Comparison of ENCODE assay signal across 12 cellular contexts in genomic region chr10:58919927-58920654, GRCh38.
DNase-seq lines count a peak whose midpoint lies in the region; ATAC-seq and TF ChIP-seq lines count a peak whose summit lies in the region.
"Had no signal": no experiment of that assay in that cellular context is flagged by ENCODE, and none has a peak within 500 bp of the region (broad histone marks: within the 10 kb centered on the region; RNA-seq: fewer than 3 reads in every experiment).

No MANE protein-coding gene starts in this region.

- TF ChIP-seq CTCF in stomach (IDR thresholded peaks at IDR 0.05) (no peak), tibial nerve (IDR thresholded peaks at IDR 0.05) (no peak)

- H3K4ac ChIP-seq in mesendoderm (ENCODE audit: low read depth, low read length) = no peak overlapping the region

- H3K9me3 ChIP-seq in stomach = no peaks in the 10 kb centered on the region
- no peaks in the 10 kb centered on the region for H3K9me3 ChIP-seq in tibial nerve
- H3K9me3 ChIP-seq: neutrophil had no signal

- H4K8ac ChIP-seq in mesendoderm (ENCODE audit: low read depth, low read length) = no peak overlapping the region

- no peak overlapping the region for H3K18ac ChIP-seq in mesendoderm (ENCODE audit: low read length)

- H3K27me3 ChIP-seq in mesendoderm (ENCODE audit: insufficient read depth, low read length, poor library complexity) (no peaks in the 10 kb centered on the region), stomach (no peaks in the 10 kb centered on the region), tibial nerve (no peaks in the 10 kb centered on the region)
- H3K27me3 ChIP-seq: neutrophil had no signal

- H2BK15ac ChIP-seq in mesendoderm (replicated peaks; ENCODE audit: low read depth) = no peak overlapping the region

- intact Hi-C loops in stomach (cut with DNase I; ENCODE audit: low total_unique reads) = no loop called here

- H3K4me2 ChIP-seq in mesendoderm (ENCODE audit: low read length) = no peak overlapping the region

- H3K36me3 ChIP-seq in mesendoderm (ENCODE audit: control insufficient read depth, insufficient read depth, low read length) (no peaks in the 10 kb centered on the region), stomach (no peaks in the 10 kb centered on the region), tibial nerve (no peaks in the 10 kb centered on the region)
- H3K36me3 ChIP-seq: neutrophil had no signal

- H3K56ac ChIP-seq in mesendoderm (ENCODE audit: low read length) = no peak overlapping the region

- no peak for TF ChIP-seq EP300 in stomach (IDR thresholded peaks at IDR 0.05)
- peak in 1 of 2 donors; percentile 22 for TF ChIP-seq EP300 in tibial nerve (IDR thresholded peaks at IDR 0.05)

- H3K4me3 ChIP-seq in mesendoderm (ENCODE audit: low read length) (no peak overlapping the region), stomach (no peak overlapping the region), tibial nerve (no peak overlapping the region)
- H3K4me3 ChIP-seq: K562, SK-N-MC had no signal

- H3K23ac ChIP-seq in mesendoderm (ENCODE audit: low read length) = no peak overlapping the region

- H3K79me2 ChIP-seq in mesendoderm (ENCODE audit: control insufficient read depth, insufficient read depth, low read length) = no peaks in the 10 kb centered on the region

- no peak overlapping the region for H2BK120ac ChIP-seq in mesendoderm (ENCODE audit: low read depth, low read length)

- no peak overlapping the region for H3K27ac ChIP-seq in mesendoderm (ENCODE audit: low read depth, low read length)
- H3K27ac ChIP-seq in stomach = no peak overlapping the region
- peak overlapping the region in 1 of 4 donors; percentile 1 for H3K27ac ChIP-seq in tibial nerve
- H3K27ac ChIP-seq: neutrophil, SK-N-MC had no signal

- H3K9ac ChIP-seq in mesendoderm (ENCODE audit: low read length) = no peak overlapping the region

- no peak for ATAC-seq in GM21723 (IDR thresholded peaks at IDR 0.05; ENCODE audit: unreplicated experiment)
- ATAC-seq: activated T-cell treated with anti-CD3 and anti-CD28 coated beads, Interleukin-2, amount 50 U/mL, for 4 hours; K562 had no signal

- no CpG with 5 or more reads among the region's 3 CpGs for WGBS in mesendoderm (ENCODE audit: extremely low coverage, insufficient coverage, low lambda C conversion rate)
- WGBS in stomach, 5 donors = 23 to 42% (median 30%) methylated on average over 3 of the region's 3 CpGs
- WGBS in tibial nerve, 2 donors = 19 to 24% methylated on average over 3 of the region's 3 CpGs

- no peak for TF ChIP-seq POLR2A in stomach (IDR thresholded peaks at IDR 0.05)
- TF ChIP-seq POLR2A in tibial nerve (IDR thresholded peaks at IDR 0.05) = no peak

- no peak overlapping the region for H2AK5ac ChIP-seq in mesendoderm (ENCODE audit: low read length)

- H3K79me1 ChIP-seq in mesendoderm (ENCODE audit: low read length) = no peaks in the 10 kb centered on the region

- peak; percentile 38 for DNase-seq in COR-L47 (lab: John Stamatoyannopoulos, UW)
- DNase-seq in LHCN-M2 (ENCODE audit: low read depth) = peak; percentile 90
- DNase-seq in astrocyte of the hippocampus (ENCODE audit: low read depth, low spot score) = peak; percentile 92
- DNase-seq in mesendoderm = peak; percentile 70
- no peak for DNase-seq in activated effector memory CD4-positive, alpha-beta T cell treated with anti-CD3 and anti-CD28 coated beads, Interleukin-2, amount 50 U/mL, for 16 hours
- DNase-seq in stomach = no peak
- no peak for DNase-seq in tibial nerve (ENCODE audit: low spot score in 2 of 2)
- DNase-seq: activated T-cell treated with anti-CD3 and anti-CD28 coated beads, Interleukin-2, amount 50 U/mL, for 4 hours had no signal

- H3K4me1 ChIP-seq in mesendoderm (ENCODE audit: control insufficient read depth, low read depth, low read length) (no peaks in the 10 kb centered on the region), stomach (no peaks in the 10 kb centered on the region), tibial nerve (peaks cover 0 to 19% (median 15%) of the 10 kb centered on the region in 4 donors)

- no peak overlapping the region for H2BK5ac ChIP-seq in mesendoderm (ENCODE audit: low read length)

- no peak overlapping the region for H4K5ac ChIP-seq in mesendoderm (ENCODE audit: low read length)

Comparison
In these comparisons a context has a peak if more than half of its experiments do, and no peak if none do; other contexts are left out.
1. DNase-seq: peak in COR-L47 (single experiment), LHCN-M2 (single experiment), astrocyte of the hippocampus (single experiment) and mesendoderm (single experiment); none in activated effector memory CD4-positive, alpha-beta T cell treated with anti-CD3 and anti-CD28 coated beads, Interleukin-2, amount 50 U/mL, for 16 hours (single experiment), stomach (single experiment) and tibial nerve (0 of 2).